ENCODE assay signal across 14 cellular contexts in genomic region chr14:103395245-103395644, GRCh38. TPM values are rescaled to one million over a fixed set of nuclear protein-coding genes. Genes with fewer than 3 reads are reported as not detected.
A peak's percentile ranks its signal among the peaks of the same experiment; 100 is the strongest.
DNase-seq lines count a peak whose midpoint lies in the region; ATAC-seq and TF ChIP-seq lines count a peak whose summit lies in the region.
"Had no signal": no experiment of that assay in that cellular context is flagged by ENCODE, and none has a peak within 500 bp of the region (broad histone marks: within the 10 kb centered on the region; RNA-seq: fewer than 3 reads in every experiment).

No MANE protein-coding gene starts in this region.

- H3K9me3 ChIP-seq in BLaER1 (peaks cover 4% of the 10 kb centered on the region; the same call in 1 of the 2 replicates), adipocyte (ENCODE audit: control insufficient read depth, low read length) (no peaks in the 10 kb centered on the region), mesenchymal stem cell (ENCODE audit: control insufficient read depth, low read length) (no peaks in the 10 kb centered on the region)
- H3K9me3 ChIP-seq: Peyer's patch, uterus had no signal

- H2AFZ ChIP-seq in mesenchymal stem cell (ENCODE audit: low read depth, low read length): no peak overlapping the region
- H2AFZ ChIP-seq: neural progenitor cell had no signal

- H3K4me2 ChIP-seq in BLaER1: peak overlapping the region; percentile 27
- H3K4me2 ChIP-seq in mesenchymal stem cell (ENCODE audit: low read length, poor library complexity, severe bottlenecking): no peak overlapping the region

- H3K4me1 ChIP-seq in BLaER1 (peaks cover 29% of the 10 kb centered on the region), adipocyte (ENCODE audit: control insufficient read depth, insufficient read depth, low read length) (peaks cover 64% of the 10 kb centered on the region), mesenchymal stem cell (ENCODE audit: control insufficient read depth, insufficient read depth, low read depth, low read length) (peaks cover 8% of the 10 kb centered on the region)

- no peak overlapping the region for H4K91ac ChIP-seq in mesenchymal stem cell (ENCODE audit: low read length)

- H3K9ac ChIP-seq in BLaER1 (no peak overlapping the region; the same call in 1 of the 2 replicates), adipocyte (ENCODE audit: low read length) (no peak overlapping the region), mesenchymal stem cell (ENCODE audit: low read length) (peak overlapping the region; percentile 25)
- H3K9ac ChIP-seq: neural progenitor cell had no signal

- no peak overlapping the region for H2BK5ac ChIP-seq in mesenchymal stem cell (ENCODE audit: low read depth, low read length, poor library complexity, severe bottlenecking)

- ATAC-seq in GM18873 (IDR thresholded peaks at IDR 0.05; ENCODE audit: low FRiP score, unreplicated experiment): no peak
- ATAC-seq in HG02763 (IDR thresholded peaks at IDR 0.05; ENCODE audit: unreplicated experiment): no peak
- no peak for ATAC-seq in HG03280 (IDR thresholded peaks at IDR 0.05; ENCODE audit: unreplicated experiment)

- H2BK15ac ChIP-seq in mesenchymal stem cell (ENCODE audit: low read depth, poor library complexity, severe bottlenecking): no peak overlapping the region

- in situ Hi-C loops in GM13976 (cut with MboI; ENCODE audit: low sequenced_read_pairs, unreplicated experiment): no loop called here

- H3K27ac ChIP-seq in BLaER1 (no peak overlapping the region), mesenchymal stem cell (ENCODE audit: low read length, poor library complexity, severe bottlenecking) (no peak overlapping the region)
- H3K27ac ChIP-seq: neural progenitor cell, Peyer's patch had no signal

- DNase-seq in GM13976 (ENCODE audit: low spot score) (peak; percentile 37), adipocyte (ENCODE audit: low read depth) (peak; percentile 61), mesenchymal stem cell (peak; percentile 76), NCI-H2227 treated with DMSO at 0.1 percent for 48 hours (lab: John Stamatoyannopoulos, UW) (no peak)
- DNase-seq: activated CD4-positive, alpha-beta T cell treated with anti-CD3 and anti-CD28 coated beads for 48 hours; DMS79 treated with DMSO at 0.1 percent for 48 hours; NCI-H2107; Peyer's patch; uterus had no signal

- H3K14ac ChIP-seq in mesenchymal stem cell (ENCODE audit: low read length in 2 of 2): no peak overlapping the region

- 0% methylated on average over 1 of the region's 2 CpGs for WGBS in mesenchymal stem cell

- H4K8ac ChIP-seq in mesenchymal stem cell (ENCODE audit: low read length): no peak overlapping the region

- no peak overlapping the region for H3K4ac ChIP-seq in mesenchymal stem cell (ENCODE audit: low read depth in 1 of 2, low read length in 2 of 2)

- H3K79me1 ChIP-seq in mesenchymal stem cell (replicated peaks; ENCODE audit: low read length, poor library complexity, severe bottlenecking): no peaks in the 10 kb centered on the region

- no peak for TF ChIP-seq CTCF in GM13976 (IDR thresholded peaks at IDR 0.05; ENCODE audit: borderline replicate concordance, control extremely low read depth, extremely low read depth, insufficient read depth, missing control alignments)

- no peak overlapping the region for H3K18ac ChIP-seq in mesenchymal stem cell (ENCODE audit: low read depth in 1 of 2, low read length in 2 of 2)

- H3K23ac ChIP-seq in mesenchymal stem cell (ENCODE audit: low read length in 2 of 2): no peak overlapping the region

- no peaks in the 10 kb centered on the region for H3K27me3 ChIP-seq in BLaER1
- H3K27me3 ChIP-seq in adipocyte (replicated peaks; ENCODE audit: control insufficient read depth, insufficient read depth, low read length): no peaks in the 10 kb centered on the region
- H3K27me3 ChIP-seq in mesenchymal stem cell (ENCODE audit: control insufficient read depth in 1 of 2, insufficient read depth in 1 of 2, low read length in 2 of 2): no peaks in the 10 kb centered on the region
- H3K27me3 ChIP-seq: neural progenitor cell, Peyer's patch, uterus had no signal

- peaks cover 100% of the 10 kb centered on the region for H4K20me1 ChIP-seq in BLaER1

- H2AK5ac ChIP-seq in mesenchymal stem cell (ENCODE audit: low read length, severe bottlenecking): no peak overlapping the region

- no peak overlapping the region for H2BK12ac ChIP-seq in mesenchymal stem cell (ENCODE audit: low read length in 2 of 2)

- H3K4me3 ChIP-seq in BLaER1 (no peak overlapping the region), adipocyte (ENCODE audit: low read length) (peak overlapping the region; percentile 26), mesenchymal stem cell (ENCODE audit: insufficient read depth in 1 of 2, low read depth in 1 of 2, low read length in 2 of 2) (peak overlapping the region in 1 of 2 experiments; percentile 17)
- H3K4me3 ChIP-seq: neural progenitor cell, Peyer's patch, uterus had no signal

- H3K36me3 ChIP-seq in BLaER1: peaks cover 6% of the 10 kb centered on the region; the same call in 1 of the 2 replicates
- no peaks in the 10 kb centered on the region for H3K36me3 ChIP-seq in adipocyte (ENCODE audit: control insufficient read depth, insufficient read depth, low read length, severe bottlenecking)
- no peaks in the 10 kb centered on the region for H3K36me3 ChIP-seq in mesenchymal stem cell (ENCODE audit: control insufficient read depth in 1 of 2, insufficient read depth in 2 of 2, low read depth in 1 of 2, low read length in 2 of 2)
- H3K36me3 ChIP-seq: neural progenitor cell, Peyer's patch, uterus had no signal

- H2BK120ac ChIP-seq in mesenchymal stem cell (ENCODE audit: low read depth, low read length): no peak overlapping the region

RNA-seq across cellular contexts. Expression of gene MARK3, which starts 10.0 kb away (rescaled TPM):
- 51.9 TPM for polyA plus RNA-seq in mesenchymal stem cell (2013, experiment 1 of 2)
- polyA plus RNA-seq in mesenchymal stem cell (2013, experiment 2 of 2): 50.3 TPM
